In the genomic region with DNA sequence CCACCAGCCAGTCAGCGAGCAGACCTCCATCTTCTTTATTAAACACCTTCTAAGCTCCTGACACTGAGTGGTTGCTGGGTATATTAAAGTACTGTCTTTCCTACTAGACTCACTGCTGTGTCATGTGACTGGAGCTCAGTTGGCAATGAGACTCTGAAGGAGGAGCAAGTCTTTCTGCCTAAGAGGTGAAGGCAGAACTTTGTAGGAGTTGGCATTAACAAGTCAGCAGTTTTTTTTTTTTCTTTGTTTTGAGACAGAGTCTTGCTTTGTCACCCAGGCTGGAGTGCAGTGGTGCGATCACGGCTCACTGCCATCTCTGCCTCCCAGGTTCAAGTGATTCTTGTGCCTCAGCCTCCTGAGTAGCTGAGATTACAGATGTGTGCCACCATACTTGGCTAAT, we compare ENCODE assay signal across 18 cellular contexts.
DNase-seq lines count a peak whose midpoint lies in the region; ATAC-seq, FAIRE-seq and TF ChIP-seq lines count a peak whose summit lies in the region.
"Had no signal": no experiment of that assay in that cellular context is flagged by ENCODE, and none has a peak within 500 bp of the region (broad histone marks: within the 10 kb centered on the region; RNA-seq: fewer than 3 reads in every experiment).

No MANE protein-coding gene starts in this region.

- ATAC-seq in K562 (no peak), omental fat pad (ENCODE audit: low FRiP score) (no peak)
- ATAC-seq: CD8-positive, alpha-beta T cell had no signal

- H3K36me3 ChIP-seq in PC-9 (ENCODE audit: low read depth) (no peaks in the 10 kb centered on the region), K562 (ENCODE audit: control insufficient read depth, insufficient read depth, low read length) (no peaks in the 10 kb centered on the region)
- H3K36me3 ChIP-seq: BLaER1 treated with 17β-estradiol and CSF1 and Interleukin-3, amounts not matched to agents 10 nM and 100 nM; SJSA1 had no signal

- peak; percentile 27 for DNase-seq in EL
- DNase-seq in PC-9 = no peak
- DNase-seq in K562 (ENCODE audit: extremely low read depth in 1 of 4, low spot score in 3 of 4) = no peak
- DNase-seq in mesenteric fat pad (ENCODE audit: low spot score) = peak; percentile 14
- no peak for DNase-seq in activated gamma-delta T cell (lab: John Stamatoyannopoulos, UW)
- no peak for DNase-seq in omental fat pad (ENCODE audit: low spot score)
- no peak for DNase-seq in NCI-H187 treated with DMSO at 0.1 percent for 48 hours (lab: John Stamatoyannopoulos, UW)
- DNase-seq in NCI-H226 = no peak
- DNase-seq: CD8-positive, alpha-beta T cell; H7; Kasumi-1; NCI-H1105; NCI-H524; NCI-H82 had no signal

- in situ Hi-C loops in K562 (cut with MboI) = no loop called here

- TF ChIP-seq RAD21 in K562 (CRISPR knock-in tag; conservative IDR thresholded peaks at IDR 0.05 in 1 of 2, IDR thresholded peaks at IDR 0.05 in 1 of 2) = no peak

- H3K27ac ChIP-seq in PC-9 = no peak overlapping the region
- no peak overlapping the region for H3K27ac ChIP-seq in K562 (ENCODE audit: extremely low read depth, low read depth, low read length)
- H3K27ac ChIP-seq: BLaER1 treated with 17β-estradiol and CSF1 and Interleukin-3, amounts not matched to agents 10 nM and 100 nM; HL-60 had no signal

- H3K9me3 ChIP-seq in PC-9 (ENCODE audit: insufficient read depth, low read depth) = no peaks in the 10 kb centered on the region
- no peaks in the 10 kb centered on the region for H3K9me3 ChIP-seq in K562 (replicated peaks; ENCODE audit: control insufficient read depth, insufficient read depth, low read depth, low read length)
- H3K9me3 ChIP-seq: A549; BLaER1 treated with 17β-estradiol and CSF1 and Interleukin-3, amounts not matched to agents 10 nM and 100 nM; SJSA1 had no signal

- POLR2A ChIA-PET in PC-9 (lab: Charles Lee; ENCODE audit: unreplicated experiment) (no interaction called here), K562 (lab: Yijun Ruan, JAX) (interaction anchor here (1.1 to 1.3 kb wide), 3 partner anchors 10 to 19 kb away, joined by 4 to 6 read pairs (median 5); no protein-coding TSS in a partner anchor)

- H3K4me1 ChIP-seq in PC-9 (replicated peaks; ENCODE audit: insufficient read depth) (peaks cover 36% of the 10 kb centered on the region), K562 (replicated peaks in 1 of 2; ENCODE audit: control insufficient read depth in 2 of 2, insufficient read depth in 2 of 2, low read length in 2 of 2) (peaks cover 0 to 7% of the 10 kb centered on the region in 2 experiments; a peak in 2 of 5 replicates)
- H3K4me1 ChIP-seq: BLaER1 treated with 17β-estradiol and CSF1 and Interleukin-3, amounts not matched to agents 10 nM and 100 nM had no signal

- H4K20me1 ChIP-seq in PC-9 (ENCODE audit: insufficient read depth) (no peaks in the 10 kb centered on the region), K562 (replicated peaks; ENCODE audit: control insufficient read depth, insufficient read depth, low read length) (0 out of 2 replicates have a peak, but pooled peaks cover 3% of the 10 kb centered on the region)
- H4K20me1 ChIP-seq: BLaER1 treated with 17β-estradiol and CSF1 and Interleukin-3, amounts not matched to agents 10 nM and 100 nM had no signal

- no peak for TF ChIP-seq EP300 in K562 (IDR thresholded peaks at IDR 0.05; ENCODE audit: low read length)

- peaks cover 16% of the 10 kb centered on the region for H3F3A ChIP-seq in PC-9 (ENCODE audit: insufficient read depth, low read depth)

- intact Hi-C loops in PC-9 (cut with micrococcal nuclease; ENCODE audit: unreplicated experiment) = no loop called here
- intact Hi-C loops in K562 (cut with micrococcal nuclease) = no loop called here

- 41% methylated on average over 3 of the region's 3 CpGs for WGBS in K562 (ENCODE audit: insufficient coverage, low coverage, missing lambda C conversion rate)

- no TSS peak for BruUV-seq in PC-9 (replicated peaks; lab: Mats Ljungman, UMichigan)
- no TSS peak for BruUV-seq in K562 (replicated peaks; lab: Mats Ljungman, UMichigan)

- 0 out of 2 replicates have a peak overlapping the region, but pooled peaks have one; percentile 56 for H3K4me2 ChIP-seq in PC-9
- H3K4me2 ChIP-seq in K562 (ENCODE audit: insufficient read depth, low read length) = no peak overlapping the region
- H3K4me2 ChIP-seq: BLaER1 treated with 17β-estradiol and CSF1 and Interleukin-3, amounts not matched to agents 10 nM and 100 nM had no signal

- no peaks in the 10 kb centered on the region for H3K9me1 ChIP-seq in K562 (ENCODE audit: control insufficient read depth, insufficient read depth, low read length)

- no peak for TF ChIP-seq POLR2A in K562 (conservative IDR thresholded peaks at IDR 0.05)

- no peak overlapping the region for H3K9ac ChIP-seq in K562 (ENCODE audit: insufficient read depth in 1 of 2, low read depth in 2 of 2, low read length in 2 of 2)
- H3K9ac ChIP-seq: BLaER1 treated with 17β-estradiol and CSF1 and Interleukin-3, amounts not matched to agents 10 nM and 100 nM had no signal

- CTCF ChIA-PET in PC-9 (lab: Charles Lee) (interaction anchor here (0.7 kb wide), 1 partner anchor 94 kb away, joined by 4 read pairs; no protein-coding TSS in a partner anchor), K562 (lab: Yijun Ruan, JAX; ENCODE audit: low intra/inter-chr PET ratio) (no interaction called here)

- no peak overlapping the region for H3K4me3 ChIP-seq in PC-9
- no peak overlapping the region for H3K4me3 ChIP-seq in K562
- H3K4me3 ChIP-seq: A549; BLaER1 treated with 17β-estradiol and CSF1 and Interleukin-3, amounts not matched to agents 10 nM and 100 nM; SJSA1 had no signal

- H3K79me2 ChIP-seq in PC-9 (ENCODE audit: low read depth) (no peaks in the 10 kb centered on the region), K562 (ENCODE audit: control insufficient read depth, insufficient read depth, low read length) (no peaks in the 10 kb centered on the region)

- H3K27me3 ChIP-seq in PC-9 (ENCODE audit: insufficient read depth, low read depth) = no peaks in the 10 kb centered on the region
- peaks cover 0 to 7% of the 10 kb centered on the region in 2 experiments; a peak in 1 of 5 replicates for H3K27me3 ChIP-seq in K562 (ENCODE audit: control insufficient read depth in 2 of 2, insufficient read depth in 2 of 2, low read length in 2 of 2)
- H3K27me3 ChIP-seq: BLaER1 treated with 17β-estradiol and CSF1 and Interleukin-3, amounts not matched to agents 10 nM and 100 nM; SJSA1 had no signal

- H3K9me2 ChIP-seq in PC-9 (ENCODE audit: insufficient read depth) = no peaks in the 10 kb centered on the region

- TF ChIP-seq CTCF in PC-9 (conservative IDR thresholded peaks at IDR 0.05) (no peak), K562 (IDR thresholded peaks at IDR 0.05 in 2 of 3, conservative IDR thresholded peaks at IDR 0.05 in 1 of 3; ENCODE audit: insufficient read depth in 2 of 3, low read depth in 1 of 3, low read length in 3 of 3) (no peak), omental fat pad (IDR thresholded peaks at IDR 0.05) (no peak)

- H2AFZ ChIP-seq in PC-9 (no peak overlapping the region), K562 (ENCODE audit: low read depth, low read length) (no peak overlapping the region)

- no peak for FAIRE-seq in K562 (lab: Jason Lieb, UNC)
- FAIRE-seq: A549 had no signal

TF ChIP-seq in K562, 482 proteins besides CTCF, POLR2A, EP300 and RAD21 (continues in another document):
- TF ChIP-seq ZNF408 (CRISPR knock-in tag; IDR thresholded peaks at IDR 0.05; ENCODE audit: low read depth) = no peak
- TF ChIP-seq ZNF644 (tag; IDR thresholded peaks at IDR 0.05; ENCODE audit: low read depth) = no peak
- no peak for TF ChIP-seq PHF20 (IDR thresholded peaks at IDR 0.05; ENCODE audit: partially characterized antibody)
- TF ChIP-seq, protein P1, sequence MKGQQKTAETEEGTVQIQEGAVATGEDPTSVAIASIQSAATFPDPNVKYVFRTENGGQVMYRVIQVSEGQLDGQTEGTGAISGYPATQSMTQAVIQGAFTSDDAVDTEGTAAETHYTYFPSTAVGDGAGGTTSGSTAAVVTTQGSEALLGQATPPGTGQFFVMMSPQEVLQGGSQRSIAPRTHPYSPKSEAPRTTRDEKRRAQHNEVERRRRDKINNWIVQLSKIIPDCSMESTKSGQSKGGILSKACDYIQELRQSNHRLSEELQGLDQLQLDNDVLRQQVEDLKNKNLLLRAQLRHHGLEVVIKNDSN (CRISPR knock-in tag; IDR thresholded peaks at IDR 0.05) = peak; percentile 45; the same call in 1 of the 2 replicates
- peak; percentile 18; the same call in 1 of the 2 replicates for TF ChIP-seq C11orf30 (IDR thresholded peaks at IDR 0.05; ENCODE audit: low read depth)
- TF ChIP-seq FUS (optimal IDR thresholded peaks at IDR 0.05; ENCODE audit: low read depth, low read length) = no peak
- TF ChIP-seq, protein P2, sequence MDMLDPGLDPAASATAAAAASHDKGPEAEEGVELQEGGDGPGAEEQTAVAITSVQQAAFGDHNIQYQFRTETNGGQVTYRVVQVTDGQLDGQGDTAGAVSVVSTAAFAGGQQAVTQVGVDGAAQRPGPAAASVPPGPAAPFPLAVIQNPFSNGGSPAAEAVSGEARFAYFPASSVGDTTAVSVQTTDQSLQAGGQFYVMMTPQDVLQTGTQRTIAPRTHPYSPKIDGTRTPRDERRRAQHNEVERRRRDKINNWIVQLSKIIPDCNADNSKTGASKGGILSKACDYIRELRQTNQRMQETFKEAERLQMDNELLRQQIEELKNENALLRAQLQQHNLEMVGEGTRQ (CRISPR knock-in tag; IDR thresholded peaks at IDR 0.05) = 0 out of 2 replicates have a peak, but pooled peaks have one; percentile 35
- TF ChIP-seq, protein P3, sequence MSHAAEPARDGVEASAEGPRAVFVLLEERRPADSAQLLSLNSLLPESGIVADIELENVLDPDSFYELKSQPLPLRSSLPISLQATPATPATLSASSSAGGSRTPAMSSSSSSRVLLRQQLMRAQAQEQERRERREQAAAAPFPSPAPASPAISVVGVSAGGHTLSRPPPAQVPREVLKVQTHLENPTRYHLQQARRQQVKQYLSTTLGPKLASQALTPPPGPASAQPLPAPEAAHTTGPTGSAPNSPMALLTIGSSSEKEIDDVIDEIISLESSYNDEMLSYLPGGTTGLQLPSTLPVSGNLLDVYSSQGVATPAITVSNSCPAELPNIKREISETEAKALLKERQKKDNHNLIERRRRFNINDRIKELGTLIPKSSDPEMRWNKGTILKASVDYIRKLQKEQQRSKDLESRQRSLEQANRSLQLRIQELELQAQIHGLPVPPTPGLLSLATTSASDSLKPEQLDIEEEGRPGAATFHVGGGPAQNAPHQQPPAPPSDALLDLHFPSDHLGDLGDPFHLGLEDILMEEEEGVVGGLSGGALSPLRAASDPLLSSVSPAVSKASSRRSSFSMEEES (CRISPR knock-in tag; IDR thresholded peaks at IDR 0.05) = peak; percentile 83
- TF ChIP-seq RAD51 (IDR thresholded peaks at IDR 0.05; ENCODE audit: borderline replicate concordance, low read depth) = peak; percentile 54; the same call in 1 of the 2 replicates
- no peak for TF ChIP-seq HCFC1 (IDR thresholded peaks at IDR 0.05; ENCODE audit: low read depth, low read length)
- TF ChIP-seq, protein P4, sequence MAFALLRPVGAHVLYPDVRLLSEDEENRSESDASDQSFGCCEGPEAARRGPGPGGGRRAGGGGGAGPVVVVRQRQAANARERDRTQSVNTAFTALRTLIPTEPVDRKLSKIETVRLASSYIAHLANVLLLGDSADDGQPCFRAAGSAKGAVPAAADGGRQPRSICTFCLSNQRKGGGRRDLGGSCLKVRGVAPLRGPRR (CRISPR knock-in tag; IDR thresholded peaks at IDR 0.05) = no peak
- TF ChIP-seq BMI1 (IDR thresholded peaks at IDR 0.05; ENCODE audit: low read length) = no peak
- TF ChIP-seq HLTF (IDR thresholded peaks at IDR 0.05) = no peak

Comparison
In these comparisons a context has a peak if more than half of its experiments do, and no peak if none do; other contexts are left out.
1. DNase-seq: peak in EL (single experiment) and mesenteric fat pad (single experiment); none in PC-9 (0 of 2), K562 (0 of 4), activated gamma-delta T cell (single experiment), omental fat pad (single experiment), NCI-H187 treated with DMSO at 0.1 percent for 48 hours (single experiment) and NCI-H226 (single experiment).